Comparison of ENCODE assay signal across 17 cellular contexts in genomic region chr4:100716416-100716815, GRCh38.
"Had no signal": no experiment of that assay in that cellular context is flagged by ENCODE, and none has a peak within 500 bp of the region (broad histone marks: within the 10 kb centered on the region; RNA-seq: fewer than 3 reads in every experiment).

No MANE protein-coding gene starts in this region.

- H3K27ac ChIP-seq: coronary artery, dorsolateral prefrontal cortex, esophagus muscularis mucosa, foreskin keratinocyte, gastroesophageal sphincter, heart right ventricle, left lung, lower lobe of right lung had no signal

- H3K9me3 ChIP-seq: gastroesophageal sphincter, lower lobe of right lung, mucosa of descending colon had no signal

- H3K4me3 ChIP-seq: coronary artery, dorsolateral prefrontal cortex, esophagus muscularis mucosa, gastroesophageal sphincter, heart right ventricle, left lung, lower lobe of right lung, mucosa of descending colon had no signal

- H3K27me3 ChIP-seq: dorsolateral prefrontal cortex, esophagus muscularis mucosa, foreskin keratinocyte, gastroesophageal sphincter, heart right ventricle, left lung had no signal

- H3K4me1 ChIP-seq: foreskin keratinocyte, heart right ventricle, left lung, lower lobe of right lung had no signal

- DNase-seq: dermis blood vessel endothelial cell; dorsolateral prefrontal cortex; effector CD4-positive, alpha-beta T cell; effector memory CD4-positive, alpha-beta T cell; foreskin keratinocyte; heart right ventricle; hippocampal formation; left cardiac atrium; left ventricle myocardium superior; lower lobe of right lung; mesenchymal stem cell; mucosa of descending colon; naive B cell had no signal

- H3K36me3 ChIP-seq: esophagus muscularis mucosa, gastroesophageal sphincter, heart right ventricle, left lung, lower lobe of right lung had no signal
